ENCODE assay signal across 8 cellular contexts in the genomic region with DNA sequence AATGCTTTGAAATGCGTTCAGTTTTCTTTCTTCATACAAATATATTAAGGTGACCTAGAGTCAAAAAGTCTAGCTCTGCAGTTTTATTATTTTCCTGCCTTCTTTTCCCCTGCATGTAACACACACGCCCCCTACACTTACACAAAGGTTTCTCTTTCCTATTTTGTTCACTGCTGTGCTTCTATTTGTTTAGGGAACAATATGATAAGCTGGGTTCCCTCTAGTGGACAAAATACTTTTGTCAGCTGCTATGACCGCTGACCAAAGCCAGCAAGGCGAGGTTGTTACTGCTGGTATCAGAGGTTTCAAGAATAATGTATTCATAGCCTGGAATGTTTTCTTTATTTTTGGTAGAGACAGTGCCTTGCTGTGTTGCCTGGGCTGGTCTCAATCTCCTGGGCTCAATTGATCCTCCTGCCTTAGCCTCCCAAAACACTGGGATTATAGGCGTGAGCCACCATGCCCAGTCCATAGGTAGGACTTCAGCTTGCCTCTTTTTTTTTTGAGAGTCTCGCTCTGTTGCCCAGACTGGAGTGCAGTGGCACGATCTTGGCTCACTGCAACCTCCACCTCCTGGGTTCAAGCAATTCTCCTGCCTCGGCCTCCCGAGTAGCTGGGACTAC. TPM values are rescaled to one million over a fixed set of nuclear protein-coding genes. Genes with fewer than 3 reads are reported as not detected.
DNase-seq lines count a peak whose midpoint lies in the region; TF ChIP-seq lines count a peak whose summit lies in the region.

No MANE protein-coding gene starts in this region.

- TF ChIP-seq CTCF in GM10266 (IDR thresholded peaks at IDR 0.05; ENCODE audit: control insufficient read depth, insufficient read depth, low read depth, missing control alignments), result peak; percentile 73
- peak; percentile 87 for TF ChIP-seq CTCF in Loucy (conservative IDR thresholded peaks at IDR 0.05; ENCODE audit: low read length)
- TF ChIP-seq CTCF in fibroblast of pulmonary artery (IDR thresholded peaks at IDR 0.05; ENCODE audit: low read length, missing control alignments), result peak; percentile 80
- TF ChIP-seq CTCF in neural cell (IDR thresholded peaks at IDR 0.05; ENCODE audit: poor library complexity, severe bottlenecking), result peak; percentile 53

- H3K27ac ChIP-seq in neural cell (ENCODE audit: low read length), result no peak overlapping the region

- H2AFZ ChIP-seq in Loucy (ENCODE audit: low read length), result no peak overlapping the region
- no peak overlapping the region for H2AFZ ChIP-seq in neural cell (ENCODE audit: low read depth, low read length)

- peak; percentile 42 for TF ChIP-seq RAD21 in neural cell (conservative IDR thresholded peaks at IDR 0.05)

- DNase-seq in 8988T (peak; percentile 37), GM10266 (ENCODE audit: extremely low spot score) (peak; percentile 59), SW 1271 (lab: John Stamatoyannopoulos, UW) (peak; percentile 25 to 73), fibroblast of pulmonary artery (ENCODE audit: low read depth) (peak; percentile 92), KG1 (lab: John Stamatoyannopoulos, UW) (no peak)
- DNase-seq in activated CD4-positive, alpha-beta T cell treated with anti-CD3 and anti-CD28 coated beads for 48 hours, result no peak

- H3K36me3 ChIP-seq in Loucy (ENCODE audit: insufficient read depth, low read length) (peaks cover 41% of the 10 kb centered on the region; the same call in 1 of the 2 replicates), neural cell (ENCODE audit: insufficient read depth, low read length) (peaks cover 4% of the 10 kb centered on the region)

- H3K9me3 ChIP-seq in Loucy (ENCODE audit: insufficient read depth, low read depth, low read length) (no peaks in the 10 kb centered on the region), neural cell (ENCODE audit: low read length) (no peaks in the 10 kb centered on the region)

- TF ChIP-seq EP300 in neural cell (conservative IDR thresholded peaks at IDR 0.05; ENCODE audit: poor library complexity, severe bottlenecking), result no peak

- H3K9ac ChIP-seq in Loucy (ENCODE audit: low read depth, low read length, poor library complexity, severe bottlenecking) (no peak overlapping the region), neural cell (ENCODE audit: low read length) (no peak overlapping the region)

- H3K4me2 ChIP-seq in Loucy (ENCODE audit: low read depth, low read length, poor library complexity, severe bottlenecking), result no peak overlapping the region
- no peak overlapping the region for H3K4me2 ChIP-seq in neural cell (ENCODE audit: low read length)

- H3F3A ChIP-seq in Loucy (ENCODE audit: low read depth) (no peaks in the 10 kb centered on the region), neural cell (ENCODE audit: insufficient read depth, low read length, poor library complexity, severe bottlenecking) (no peaks in the 10 kb centered on the region)

- H3K79me2 ChIP-seq in Loucy (ENCODE audit: insufficient read depth, low read length) (0 out of 2 replicates have a peak, but pooled peaks cover 4% of the 10 kb centered on the region), neural cell (replicated peaks; ENCODE audit: insufficient read depth, low read length) (no peaks in the 10 kb centered on the region)

- H3K9me2 ChIP-seq in Loucy (replicated peaks; ENCODE audit: low read depth, low read length), result no peaks in the 10 kb centered on the region
- H3K9me2 ChIP-seq in neural cell (ENCODE audit: insufficient read depth, low read length), result no peaks in the 10 kb centered on the region

- H3K27me3 ChIP-seq in Loucy (ENCODE audit: insufficient read depth, low read length, poor library complexity, severe bottlenecking) (no peaks in the 10 kb centered on the region), neural cell (ENCODE audit: insufficient read depth, low read depth, low read length) (no peaks in the 10 kb centered on the region)

- peaks cover 4% of the 10 kb centered on the region for H3K4me1 ChIP-seq in Loucy (ENCODE audit: insufficient read depth, low read length, poor library complexity, severe bottlenecking)

- H4K20me1 ChIP-seq in Loucy (ENCODE audit: insufficient read depth, low read length, poor library complexity, severe bottlenecking) (no peaks in the 10 kb centered on the region), neural cell (ENCODE audit: insufficient read depth) (no peaks in the 10 kb centered on the region)

- H3K4me3 ChIP-seq in Loucy (ENCODE audit: low read length, poor library complexity, severe bottlenecking) (no peak overlapping the region), fibroblast of pulmonary artery (replicated peaks; ENCODE audit: low read depth, low read length) (no peak overlapping the region), neural cell (ENCODE audit: low read length) (no peak overlapping the region)

TF ChIP-seq in neural cell, 6 proteins besides CTCF, POLR2A, EP300 and RAD21:
- no peak for TF ChIP-seq SMC3 (conservative IDR thresholded peaks at IDR 0.05; ENCODE audit: poor library complexity)
- TF ChIP-seq TAF1 (IDR thresholded peaks at IDR 0.05; ENCODE audit: low read depth), result no peak
- no peak for TF ChIP-seq EZH2 (IDR thresholded peaks at IDR 0.05; ENCODE audit: borderline replicate concordance, insufficient read depth, low read length, poor library complexity, severe bottlenecking)
- TF ChIP-seq, protein P1, sequence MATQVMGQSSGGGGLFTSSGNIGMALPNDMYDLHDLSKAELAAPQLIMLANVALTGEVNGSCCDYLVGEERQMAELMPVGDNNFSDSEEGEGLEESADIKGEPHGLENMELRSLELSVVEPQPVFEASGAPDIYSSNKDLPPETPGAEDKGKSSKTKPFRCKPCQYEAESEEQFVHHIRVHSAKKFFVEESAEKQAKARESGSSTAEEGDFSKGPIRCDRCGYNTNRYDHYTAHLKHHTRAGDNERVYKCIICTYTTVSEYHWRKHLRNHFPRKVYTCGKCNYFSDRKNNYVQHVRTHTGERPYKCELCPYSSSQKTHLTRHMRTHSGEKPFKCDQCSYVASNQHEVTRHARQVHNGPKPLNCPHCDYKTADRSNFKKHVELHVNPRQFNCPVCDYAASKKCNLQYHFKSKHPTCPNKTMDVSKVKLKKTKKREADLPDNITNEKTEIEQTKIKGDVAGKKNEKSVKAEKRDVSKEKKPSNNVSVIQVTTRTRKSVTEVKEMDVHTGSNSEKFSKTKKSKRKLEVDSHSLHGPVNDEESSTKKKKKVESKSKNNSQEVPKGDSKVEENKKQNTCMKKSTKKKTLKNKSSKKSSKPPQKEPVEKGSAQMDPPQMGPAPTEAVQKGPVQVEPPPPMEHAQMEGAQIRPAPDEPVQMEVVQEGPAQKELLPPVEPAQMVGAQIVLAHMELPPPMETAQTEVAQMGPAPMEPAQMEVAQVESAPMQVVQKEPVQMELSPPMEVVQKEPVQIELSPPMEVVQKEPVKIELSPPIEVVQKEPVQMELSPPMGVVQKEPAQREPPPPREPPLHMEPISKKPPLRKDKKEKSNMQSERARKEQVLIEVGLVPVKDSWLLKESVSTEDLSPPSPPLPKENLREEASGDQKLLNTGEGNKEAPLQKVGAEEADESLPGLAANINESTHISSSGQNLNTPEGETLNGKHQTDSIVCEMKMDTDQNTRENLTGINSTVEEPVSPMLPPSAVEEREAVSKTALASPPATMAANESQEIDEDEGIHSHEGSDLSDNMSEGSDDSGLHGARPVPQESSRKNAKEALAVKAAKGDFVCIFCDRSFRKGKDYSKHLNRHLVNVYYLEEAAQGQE (IDR thresholded peaks at IDR 0.05; ENCODE audit: borderline replicate concordance), result no peak

RNA-seq across cellular contexts. Expression of a gene that starts 33.4 kb away (rescaled TPM):
- polyA plus RNA-seq in neural cell, result 6.7 and 14.2 TPM in 2 replicates
- polyA minus RNA-seq in neural cell, result 14.7 and 15.3 TPM in 2 replicates

RNA-seq across cellular contexts. Expression of a gene that starts 47.9 kb away (rescaled TPM):
- 42.0 and 56.4 TPM in 2 replicates for polyA plus RNA-seq in neural cell
- 35.3 and 35.4 TPM in 2 replicates for polyA minus RNA-seq in neural cell

Comparison
In these comparisons a context has a peak if more than half of its experiments do, and no peak if none do; other contexts are left out.
1. DNase-seq: peak in 8988T (single experiment), GM10266 (single experiment), SW 1271 (2 of 2) and fibroblast of pulmonary artery (single experiment); none in activated CD4-positive, alpha-beta T cell treated with anti-CD3 and anti-CD28 coated beads for 48 hours (single experiment) and KG1 (single experiment).
2. Peak in every context shown above with its lines, with median percentiles within 50 percentile points of each other: CTCF ChIP-seq.